ENCODE assay signal across 1 cellular context in genomic region chr1:43119928-43120586, GRCh38.
TF ChIP-seq lines count a peak whose summit lies in the region.
"Not testable (repeated sequence)": the region's sequence is repeated elsewhere in the genome, so short reads cannot be mapped to it uniquely, and the experiment has no call there.

No MANE protein-coding gene starts in this region.

TF ChIP-seq in K562, 482 proteins besides CTCF, POLR2A, EP300 and RAD21 (continued from another document):
- TF ChIP-seq, protein P1, sequence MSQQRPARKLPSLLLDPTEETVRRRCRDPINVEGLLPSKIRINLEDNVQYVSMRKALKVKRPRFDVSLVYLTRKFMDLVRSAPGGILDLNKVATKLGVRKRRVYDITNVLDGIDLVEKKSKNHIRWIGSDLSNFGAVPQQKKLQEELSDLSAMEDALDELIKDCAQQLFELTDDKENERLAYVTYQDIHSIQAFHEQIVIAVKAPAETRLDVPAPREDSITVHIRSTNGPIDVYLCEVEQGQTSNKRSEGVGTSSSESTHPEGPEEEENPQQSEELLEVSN (IDR thresholded peaks at IDR 0.05; ENCODE audit: borderline replicate concordance in 1 of 2, extremely low read depth in 1 of 2, insufficient read depth in 1 of 2, insufficient read length in 1 of 2, low read depth in 1 of 2, low read length in 1 of 2, poor library complexity in 1 of 2, severe bottlenecking in 1 of 2) = peak in 1 of 2 experiments; percentile 5
- TF ChIP-seq, protein P2, sequence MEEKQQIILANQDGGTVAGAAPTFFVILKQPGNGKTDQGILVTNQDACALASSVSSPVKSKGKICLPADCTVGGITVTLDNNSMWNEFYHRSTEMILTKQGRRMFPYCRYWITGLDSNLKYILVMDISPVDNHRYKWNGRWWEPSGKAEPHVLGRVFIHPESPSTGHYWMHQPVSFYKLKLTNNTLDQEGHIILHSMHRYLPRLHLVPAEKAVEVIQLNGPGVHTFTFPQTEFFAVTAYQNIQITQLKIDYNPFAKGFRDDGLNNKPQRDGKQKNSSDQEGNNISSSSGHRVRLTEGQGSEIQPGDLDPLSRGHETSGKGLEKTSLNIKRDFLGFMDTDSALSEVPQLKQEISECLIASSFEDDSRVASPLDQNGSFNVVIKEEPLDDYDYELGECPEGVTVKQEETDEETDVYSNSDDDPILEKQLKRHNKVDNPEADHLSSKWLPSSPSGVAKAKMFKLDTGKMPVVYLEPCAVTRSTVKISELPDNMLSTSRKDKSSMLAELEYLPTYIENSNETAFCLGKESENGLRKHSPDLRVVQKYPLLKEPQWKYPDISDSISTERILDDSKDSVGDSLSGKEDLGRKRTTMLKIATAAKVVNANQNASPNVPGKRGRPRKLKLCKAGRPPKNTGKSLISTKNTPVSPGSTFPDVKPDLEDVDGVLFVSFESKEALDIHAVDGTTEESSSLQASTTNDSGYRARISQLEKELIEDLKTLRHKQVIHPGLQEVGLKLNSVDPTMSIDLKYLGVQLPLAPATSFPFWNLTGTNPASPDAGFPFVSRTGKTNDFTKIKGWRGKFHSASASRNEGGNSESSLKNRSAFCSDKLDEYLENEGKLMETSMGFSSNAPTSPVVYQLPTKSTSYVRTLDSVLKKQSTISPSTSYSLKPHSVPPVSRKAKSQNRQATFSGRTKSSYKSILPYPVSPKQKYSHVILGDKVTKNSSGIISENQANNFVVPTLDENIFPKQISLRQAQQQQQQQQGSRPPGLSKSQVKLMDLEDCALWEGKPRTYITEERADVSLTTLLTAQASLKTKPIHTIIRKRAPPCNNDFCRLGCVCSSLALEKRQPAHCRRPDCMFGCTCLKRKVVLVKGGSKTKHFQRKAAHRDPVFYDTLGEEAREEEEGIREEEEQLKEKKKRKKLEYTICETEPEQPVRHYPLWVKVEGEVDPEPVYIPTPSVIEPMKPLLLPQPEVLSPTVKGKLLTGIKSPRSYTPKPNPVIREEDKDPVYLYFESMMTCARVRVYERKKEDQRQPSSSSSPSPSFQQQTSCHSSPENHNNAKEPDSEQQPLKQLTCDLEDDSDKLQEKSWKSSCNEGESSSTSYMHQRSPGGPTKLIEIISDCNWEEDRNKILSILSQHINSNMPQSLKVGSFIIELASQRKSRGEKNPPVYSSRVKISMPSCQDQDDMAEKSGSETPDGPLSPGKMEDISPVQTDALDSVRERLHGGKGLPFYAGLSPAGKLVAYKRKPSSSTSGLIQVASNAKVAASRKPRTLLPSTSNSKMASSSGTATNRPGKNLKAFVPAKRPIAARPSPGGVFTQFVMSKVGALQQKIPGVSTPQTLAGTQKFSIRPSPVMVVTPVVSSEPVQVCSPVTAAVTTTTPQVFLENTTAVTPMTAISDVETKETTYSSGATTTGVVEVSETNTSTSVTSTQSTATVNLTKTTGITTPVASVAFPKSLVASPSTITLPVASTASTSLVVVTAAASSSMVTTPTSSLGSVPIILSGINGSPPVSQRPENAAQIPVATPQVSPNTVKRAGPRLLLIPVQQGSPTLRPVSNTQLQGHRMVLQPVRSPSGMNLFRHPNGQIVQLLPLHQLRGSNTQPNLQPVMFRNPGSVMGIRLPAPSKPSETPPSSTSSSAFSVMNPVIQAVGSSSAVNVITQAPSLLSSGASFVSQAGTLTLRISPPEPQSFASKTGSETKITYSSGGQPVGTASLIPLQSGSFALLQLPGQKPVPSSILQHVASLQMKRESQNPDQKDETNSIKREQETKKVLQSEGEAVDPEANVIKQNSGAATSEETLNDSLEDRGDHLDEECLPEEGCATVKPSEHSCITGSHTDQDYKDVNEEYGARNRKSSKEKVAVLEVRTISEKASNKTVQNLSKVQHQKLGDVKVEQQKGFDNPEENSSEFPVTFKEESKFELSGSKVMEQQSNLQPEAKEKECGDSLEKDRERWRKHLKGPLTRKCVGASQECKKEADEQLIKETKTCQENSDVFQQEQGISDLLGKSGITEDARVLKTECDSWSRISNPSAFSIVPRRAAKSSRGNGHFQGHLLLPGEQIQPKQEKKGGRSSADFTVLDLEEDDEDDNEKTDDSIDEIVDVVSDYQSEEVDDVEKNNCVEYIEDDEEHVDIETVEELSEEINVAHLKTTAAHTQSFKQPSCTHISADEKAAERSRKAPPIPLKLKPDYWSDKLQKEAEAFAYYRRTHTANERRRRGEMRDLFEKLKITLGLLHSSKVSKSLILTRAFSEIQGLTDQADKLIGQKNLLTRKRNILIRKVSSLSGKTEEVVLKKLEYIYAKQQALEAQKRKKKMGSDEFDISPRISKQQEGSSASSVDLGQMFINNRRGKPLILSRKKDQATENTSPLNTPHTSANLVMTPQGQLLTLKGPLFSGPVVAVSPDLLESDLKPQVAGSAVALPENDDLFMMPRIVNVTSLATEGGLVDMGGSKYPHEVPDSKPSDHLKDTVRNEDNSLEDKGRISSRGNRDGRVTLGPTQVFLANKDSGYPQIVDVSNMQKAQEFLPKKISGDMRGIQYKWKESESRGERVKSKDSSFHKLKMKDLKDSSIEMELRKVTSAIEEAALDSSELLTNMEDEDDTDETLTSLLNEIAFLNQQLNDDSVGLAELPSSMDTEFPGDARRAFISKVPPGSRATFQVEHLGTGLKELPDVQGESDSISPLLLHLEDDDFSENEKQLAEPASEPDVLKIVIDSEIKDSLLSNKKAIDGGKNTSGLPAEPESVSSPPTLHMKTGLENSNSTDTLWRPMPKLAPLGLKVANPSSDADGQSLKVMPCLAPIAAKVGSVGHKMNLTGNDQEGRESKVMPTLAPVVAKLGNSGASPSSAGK (IDR thresholded peaks at IDR 0.05) = peak; percentile 86
- TF ChIP-seq BRD9 (IDR thresholded peaks at IDR 0.05; ENCODE audit: low read depth, partially characterized antibody) (peak; percentile 41), SOX6 (IDR thresholded peaks at IDR 0.05) (peak; percentile 93), FOXK2 (conservative IDR thresholded peaks at IDR 0.05 in 1 of 2, IDR thresholded peaks at IDR 0.05 in 1 of 2; ENCODE audit: low read depth in 2 of 2) (peak in 1 of 2 experiments; percentile 62; a peak in 2 of 4 replicates), GATA2 (CRISPR knock-in tag; IDR thresholded peaks at IDR 0.05) (peak; percentile 46; the same call in 1 of the 2 replicates), FOXA3 (CRISPR knock-in tag; conservative IDR thresholded peaks at IDR 0.05 in 1 of 2, IDR thresholded peaks at IDR 0.05 in 1 of 2) (peak; percentile 86 to 88), YY1 (IDR thresholded peaks at IDR 0.05; ENCODE audit: borderline replicate concordance in 1 of 3, control insufficient read depth in 1 of 3, extremely low read depth in 1 of 3, insufficient read depth in 3 of 3, insufficient read length in 1 of 3, insufficient replicate concordance in 2 of 3, low read depth in 1 of 3, low read length in 2 of 3) (peak in 2 of 3 experiments; percentile 27 to 79), HDAC2 (IDR thresholded peaks at IDR 0.05) (0 out of 2 replicates have a peak, but pooled peaks have one; percentile 32), GATAD2A (IDR thresholded peaks at IDR 0.05) (0 out of 2 replicates have a peak, but pooled peaks have one; percentile 54), ATF1 (tag; IDR thresholded peaks at IDR 0.05) (peak; percentile 61), L3MBTL2 (IDR thresholded peaks at IDR 0.05) (peak; percentile 76), EGR1 (conservative IDR thresholded peaks at IDR 0.05) (peak; percentile 50; the same call in 1 of the 2 replicates), ARID1B (IDR thresholded peaks at IDR 0.05) (peak; percentile 36; the same call in 1 of the 2 replicates), EP400 (IDR thresholded peaks at IDR 0.05) (peak; percentile 48), NR2C1 (IDR thresholded peaks at IDR 0.05) (0 out of 2 replicates have a peak, but pooled peaks have one; percentile 15), NR2C1 (tag; IDR thresholded peaks at IDR 0.05) (0 out of 2 replicates have a peak, but pooled peaks have one; percentile 15), NFRKB (IDR thresholded peaks at IDR 0.05; ENCODE audit: low read depth) (peak; percentile 90), TAF9B (IDR thresholded peaks at IDR 0.05; ENCODE audit: partially characterized antibody) (peak; percentile 45), POLR2G (IDR thresholded peaks at IDR 0.05; ENCODE audit: low read depth, low read length) (peak; percentile 41; the same call in 1 of the 2 replicates), CXXC5 (CRISPR knock-in tag; IDR thresholded peaks at IDR 0.05) (peak; percentile 38), NFIC (IDR thresholded peaks at IDR 0.05) (0 out of 2 replicates have a peak, but pooled peaks have one; percentile 8), PRDM10 (IDR thresholded peaks at IDR 0.05; ENCODE audit: partially characterized antibody) (peak; percentile 14), ATF7 (IDR thresholded peaks at IDR 0.05) (0 out of 2 replicates have a peak, but pooled peaks have one; percentile 38), PHF8 (IDR thresholded peaks at IDR 0.05; ENCODE audit: borderline replicate concordance, low read length) (peak; percentile 15; the same call in 1 of the 2 replicates), SUPT5H (IDR thresholded peaks at IDR 0.05) (peak; percentile 54; the same call in 1 of the 2 replicates), TRIM24 (IDR thresholded peaks at IDR 0.05) (0 out of 4 replicates have a peak, but pooled peaks of 1 of the 2 experiments have one; percentile 9), NRF1 (conservative IDR thresholded peaks at IDR 0.05 in 1 of 2, IDR thresholded peaks at IDR 0.05 in 1 of 2) (peak; percentile 37 to 46; a peak in 3 of 4 replicates)
- not testable (repeated sequence) for TF ChIP-seq ATF1 (CRISPR knock-in tag; IDR thresholded peaks at IDR 0.05)
- TF ChIP-seq, protein P3, sequence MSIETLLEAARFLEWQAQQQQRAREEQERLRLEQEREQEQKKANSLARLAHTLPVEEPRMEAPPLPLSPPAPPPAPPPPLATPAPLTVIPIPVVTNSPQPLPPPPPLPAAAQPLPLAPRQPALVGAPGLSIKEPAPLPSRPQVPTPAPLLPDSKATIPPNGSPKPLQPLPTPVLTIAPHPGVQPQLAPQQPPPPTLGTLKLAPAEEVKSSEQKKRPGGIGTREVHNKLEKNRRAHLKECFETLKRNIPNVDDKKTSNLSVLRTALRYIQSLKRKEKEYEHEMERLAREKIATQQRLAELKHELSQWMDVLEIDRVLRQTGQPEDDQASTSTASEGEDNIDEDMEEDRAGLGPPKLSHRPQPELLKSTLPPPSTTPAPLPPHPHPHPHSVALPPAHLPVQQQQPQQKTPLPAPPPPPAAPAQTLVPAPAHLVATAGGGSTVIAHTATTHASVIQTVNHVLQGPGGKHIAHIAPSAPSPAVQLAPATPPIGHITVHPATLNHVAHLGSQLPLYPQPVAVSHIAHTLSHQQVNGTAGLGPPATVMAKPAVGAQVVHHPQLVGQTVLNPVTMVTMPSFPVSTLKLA (conservative IDR thresholded peaks at IDR 0.05) = peak in 1 of 2 experiments; percentile 43; a peak in 1 of 4 replicates
